Comparison of ENCODE assay signal across 27 cellular contexts in genomic region chr12:3185260-3185870, GRCh38.
DNase-seq lines count a peak whose midpoint lies in the region; ATAC-seq, FAIRE-seq and TF ChIP-seq lines count a peak whose summit lies in the region.
"Had no signal": no experiment of that assay in that cellular context is flagged by ENCODE, and none has a peak within 500 bp of the region (broad histone marks: within the 10 kb centered on the region; RNA-seq: fewer than 3 reads in every experiment).

No MANE protein-coding gene starts in this region.

- H3K9ac ChIP-seq in IMR-90 (ENCODE audit: low read depth, low read length) (no peak overlapping the region), GM23248 (no peak overlapping the region)
- H3K9ac ChIP-seq: neural progenitor cell had no signal

- CTCF ChIA-PET in IMR-90 (lab: Yijun Ruan, JAX): interaction anchor here (1.5 to 1.6 kb wide), 2 partner anchors 11 to 13 kb away, joined by 3 to 5 read pairs; no protein-coding TSS in a partner anchor

- H2AK9ac ChIP-seq in IMR-90 (replicated peaks; ENCODE audit: low read depth, low read length, poor library complexity): peak overlapping the region; percentile 84

- H2BK5ac ChIP-seq in IMR-90 (ENCODE audit: low read depth, low read length, poor library complexity, severe bottlenecking): no peak overlapping the region

- in situ Hi-C loops in IMR-90 (cut with MboI; ENCODE audit: low sequenced_read_pairs) (no loop called here), gastrocnemius medialis (cut with MboI; ENCODE audit: low sequenced_read_pairs in 4 of 4) (no loop called here), GM23248 (cut with MboI) (no loop called here)

- FAIRE-seq in GM19239 (lab: Jason Lieb, UNC): no peak

- no peak overlapping the region for H3K23ac ChIP-seq in IMR-90 (ENCODE audit: low read depth, low read length)

- TF ChIP-seq RAD21 in IMR-90 (IDR thresholded peaks at IDR 0.05; ENCODE audit: low read length): no peak

- H2BK15ac ChIP-seq in IMR-90 (ENCODE audit: low read depth, low read length): 0 out of 3 replicates have a peak overlapping the region, but pooled peaks have one; percentile 52

- ATAC-seq in IMR-90 (ENCODE audit: low read depth): 0 out of 2 replicates have a peak, but pooled peaks have one; percentile 16
- ATAC-seq in left cardiac atrium: peak; percentile 84 to 87
- ATAC-seq in gastrocnemius medialis: peak in 1 of 2 donors; percentile 75
- ATAC-seq: activated naive CD4-positive, alpha-beta T cell treated with anti-CD3 and anti-CD28 coated beads, Interleukin-2, amount 50 U/mL, for 72 hours; activated T-helper 17 cell treated with anti-CD3 and anti-CD28 coated beads, Interleukin-2, amount 50 U/mL, for 72 hours; effector memory CD8-positive, alpha-beta T cell; gastroesophageal sphincter; lower lobe of right lung had no signal

- intact Hi-C loops in IMR-90 (cut with micrococcal nuclease): no loop called here
- intact Hi-C loops in left cardiac atrium (cut with DNase I): loop anchor here in 1 of 2 donors (5.0 kb wide), 1 partner anchor 33 kb away; no protein-coding TSS in a partner anchor
- intact Hi-C loops in gastrocnemius medialis (cut with DNase I; ENCODE audit: low total_unique reads): no loop called here

- no peaks in the 10 kb centered on the region; the same call in 1 of the 2 replicates for H3K27me3 ChIP-seq in IMR-90 (ENCODE audit: control insufficient read depth, insufficient read depth, low read length)
- H3K27me3 ChIP-seq in gastrocnemius medialis: no peaks in the 10 kb centered on the region
- no peaks in the 10 kb centered on the region for H3K27me3 ChIP-seq in GM23248 (replicated peaks; ENCODE audit: insufficient read depth)
- H3K27me3 ChIP-seq: esophagus muscularis mucosa, gastroesophageal sphincter, neural progenitor cell had no signal

- no peak overlapping the region for H4K5ac ChIP-seq in IMR-90 (ENCODE audit: low read depth, low read length)

- H3K9me1 ChIP-seq in IMR-90 (ENCODE audit: insufficient read depth, low read length): peaks cover 13% of the 10 kb centered on the region; the same call in 1 of the 2 replicates

- H3K4ac ChIP-seq in IMR-90 (ENCODE audit: low read depth, low read length): no peak overlapping the region

- no peak overlapping the region for H3K14ac ChIP-seq in IMR-90 (replicated peaks; ENCODE audit: low read depth, low read length)

- H3K27ac ChIP-seq in IMR-90 (ENCODE audit: insufficient read depth, low read length): no peak overlapping the region
- peak overlapping the region; percentile 75 to 83 for H3K27ac ChIP-seq in coronary artery
- H3K27ac ChIP-seq in gastrocnemius medialis: peak overlapping the region in 2 of 4 donors; percentile 4 to 28
- H3K27ac ChIP-seq in GM23248: no peak overlapping the region
- H3K27ac ChIP-seq: lower lobe of right lung, neural progenitor cell had no signal

- H3K4me3 ChIP-seq in IMR-90 (ENCODE audit: insufficient read depth, low read depth, low read length): no peak overlapping the region
- H3K4me3 ChIP-seq in coronary artery: no peak overlapping the region
- no peak overlapping the region for H3K4me3 ChIP-seq in gastrocnemius medialis
- no peak overlapping the region for H3K4me3 ChIP-seq in GM23248
- H3K4me3 ChIP-seq: esophagus muscularis mucosa, gastroesophageal sphincter, lower lobe of right lung, neural progenitor cell, smooth muscle cell had no signal

- no peak overlapping the region for H4K91ac ChIP-seq in IMR-90 (ENCODE audit: insufficient read depth, low read depth, low read length)

- 96% methylated on average over 7 of the region's 11 CpGs; no CpG with 5 or more reads in 1 of the 2 experiments for WGBS in IMR-90 (ENCODE audit: extremely low coverage in 2 of 2, insufficient read length in 1 of 2), 2 experiments
- 86 to 88% methylated on average over 11 of the region's 11 CpGs for WGBS in GM23248 (ENCODE audit: low coverage in 1 of 2, low lambda C conversion rate in 2 of 2, missing lambda C conversion rate in 2 of 2), 2 experiments

- H3K36me3 ChIP-seq in IMR-90 (ENCODE audit: control insufficient read depth, insufficient read depth, low read length) (no peaks in the 10 kb centered on the region), gastrocnemius medialis (no peaks in the 10 kb centered on the region), GM23248 (ENCODE audit: low read depth) (no peaks in the 10 kb centered on the region)
- H3K36me3 ChIP-seq: esophagus muscularis mucosa, lower lobe of right lung, neural progenitor cell had no signal

- no peak overlapping the region for H3K56ac ChIP-seq in IMR-90 (ENCODE audit: extremely low read depth, insufficient read depth, low read length)

- no peaks in the 10 kb centered on the region for H3F3A ChIP-seq in GM23248 (ENCODE audit: insufficient read depth)

- H3K9me3 ChIP-seq in IMR-90 (ENCODE audit: control insufficient read depth, insufficient read depth, low read length): no peaks in the 10 kb centered on the region
- H3K9me3 ChIP-seq in gastrocnemius medialis: no peaks in the 10 kb centered on the region
- H3K9me3 ChIP-seq in GM23248 (ENCODE audit: low read depth): no peaks in the 10 kb centered on the region
- H3K9me3 ChIP-seq: esophagus muscularis mucosa, gastroesophageal sphincter, lower lobe of right lung had no signal

- POLR2A ChIA-PET in IMR-90 (lab: Charles Lee; ENCODE audit: unreplicated experiment): no interaction called here

- H4K8ac ChIP-seq in IMR-90 (ENCODE audit: low read depth in 2 of 2, low read length in 2 of 2): no peak overlapping the region

- H3K79me1 ChIP-seq in IMR-90 (ENCODE audit: low read depth in 1 of 2, low read length in 2 of 2): peaks cover 3 to 4% of the 10 kb centered on the region in 2 experiments; a peak in 1 of 4 replicates

- H3K9me2 ChIP-seq in GM23248 (ENCODE audit: insufficient read depth): no peaks in the 10 kb centered on the region

- no peak overlapping the region for H3K18ac ChIP-seq in IMR-90 (ENCODE audit: low read depth, low read length)

- no peaks in the 10 kb centered on the region for H3K79me2 ChIP-seq in GM23248 (ENCODE audit: insufficient read depth)

- no peak overlapping the region for H2BK120ac ChIP-seq in IMR-90 (ENCODE audit: low read depth, low read length)

- TF ChIP-seq POLR2A in IMR-90 (IDR thresholded peaks at IDR 0.05; ENCODE audit: low read depth, low read length): no peak
- no peak for TF ChIP-seq POLR2A in gastrocnemius medialis (IDR thresholded peaks at IDR 0.05)

- H2AK5ac ChIP-seq in IMR-90 (ENCODE audit: low read depth, low read length): no peak overlapping the region

- H2BK20ac ChIP-seq in IMR-90 (ENCODE audit: low read depth, low read length): no peak overlapping the region

- TF ChIP-seq CTCF in IMR-90 (conservative IDR thresholded peaks at IDR 0.05; ENCODE audit: low read depth, low read length): no peak
- TF ChIP-seq CTCF in coronary artery (IDR thresholded peaks at IDR 0.05): no peak
- no peak for TF ChIP-seq CTCF in gastrocnemius medialis (IDR thresholded peaks at IDR 0.05 in 4 of 5, conservative IDR thresholded peaks at IDR 0.05 in 1 of 5)

- H3K4me2 ChIP-seq in IMR-90 (ENCODE audit: low read depth, low read length) (no peak overlapping the region), GM23248 (ENCODE audit: unreplicated experiment) (no peak overlapping the region)
- H3K4me2 ChIP-seq: neural progenitor cell, smooth muscle cell had no signal

- dilution Hi-C loops in IMR-90 (cut with HindIII; ENCODE audit: low sequenced_read_pairs, unreplicated experiment): no loop called here

- H2AFZ ChIP-seq in IMR-90 (replicated peaks; ENCODE audit: low read length, poor library complexity) (no peak overlapping the region), GM23248 (no peak overlapping the region)
- H2AFZ ChIP-seq: neural progenitor cell had no signal

- BruUV-seq in IMR-90 (replicated peaks; lab: Mats Ljungman, UMichigan): no TSS peak

- H3K4me1 ChIP-seq in IMR-90 (ENCODE audit: control insufficient read depth, insufficient read depth, low read length) (peaks cover 4% of the 10 kb centered on the region; the same call in 1 of the 2 replicates), gastrocnemius medialis (peaks cover 13 to 15% of the 10 kb centered on the region in 2 donors), GM23248 (ENCODE audit: insufficient read depth) (no peaks in the 10 kb centered on the region)

- peaks cover 14% of the 10 kb centered on the region for H4K20me1 ChIP-seq in IMR-90 (ENCODE audit: insufficient read depth, low read length)
- no peaks in the 10 kb centered on the region for H4K20me1 ChIP-seq in GM23248 (ENCODE audit: insufficient read depth)

- DNase-seq in IMR-90 (no peak), coronary artery (ENCODE audit: low spot score) (no peak), left cardiac atrium (peak; percentile 55), gastrocnemius medialis (peak; percentile 20 to 65), GM23248 (no peak), ecto neural progenitor cell (ENCODE audit: low spot score) (no peak), AG08396 (ENCODE audit: low spot score) (no peak), GM19239 (ENCODE audit: insufficient read length, low spot score) (no peak)
- DNase-seq: ACHN; activated B cell treated with CpG ODN at 0.5 μM for 24 hours; activated CD4-positive, alpha-beta T cell treated with anti-CD3 and anti-CD28 coated beads, Interleukin-2, amount 50 U/mL, for 4 hours; activated CD8-positive, alpha-beta memory T cell treated with anti-CD3 and anti-CD28 coated beads, Interleukin-2, amount 50 U/mL, for 48 hours; effector memory CD8-positive, alpha-beta T cell; H9; islet precursor cell; Kasumi-1; lower lobe of right lung; NCI-H1694; NCI-H2171 treated with DMSO at 0.1 percent for 48 hours; NCI-H526; stimulated activated CD4-positive, alpha-beta T cell treated with anti-CD3 and anti-CD28 coated beads, Interleukin-2, amount 100 ng/mL, for 24 hours had no signal

TF ChIP-seq in IMR-90, 13 proteins besides CTCF, POLR2A, EP300 and RAD21:
- TF ChIP-seq RCOR1 (IDR thresholded peaks at IDR 0.05; ENCODE audit: insufficient replicate concordance, low read length): no peak
- TF ChIP-seq MXI1 (IDR thresholded peaks at IDR 0.05; ENCODE audit: borderline replicate concordance, low read depth, low read length): no peak
- no peak for TF ChIP-seq NFE2L2 (IDR thresholded peaks at IDR 0.05; ENCODE audit: low read depth, low read length)
- TF ChIP-seq RFX5 (IDR thresholded peaks at IDR 0.05; ENCODE audit: low read depth, low read length): no peak
- TF ChIP-seq MAFK (IDR thresholded peaks at IDR 0.05; ENCODE audit: low read depth, low read length): no peak
- TF ChIP-seq FOS (IDR thresholded peaks at IDR 0.05; ENCODE audit: low read depth, low read length): no peak
- TF ChIP-seq MAZ (IDR thresholded peaks at IDR 0.05; ENCODE audit: borderline replicate concordance, low read depth, low read length): no peak
- TF ChIP-seq BHLHE40 (IDR thresholded peaks at IDR 0.05; ENCODE audit: low read depth, low read length): no peak
- TF ChIP-seq CHD1 (IDR thresholded peaks at IDR 0.05; ENCODE audit: low read depth, low read length): no peak

Comparison
In these comparisons a context has a peak if more than half of its experiments do, and no peak if none do; other contexts are left out.
1. DNase-seq: peak in left cardiac atrium (single experiment) and gastrocnemius medialis (2 of 2); none in IMR-90 (single experiment), coronary artery (single experiment), GM23248 (single experiment), ecto neural progenitor cell (single experiment), AG08396 (single experiment) and GM19239 (single experiment).
2. H3K27ac ChIP-seq: peak in coronary artery (2 of 2); none in IMR-90 (single experiment) and GM23248 (single experiment).